ENCODE assay signal across 12 cellular contexts in the genomic region with DNA sequence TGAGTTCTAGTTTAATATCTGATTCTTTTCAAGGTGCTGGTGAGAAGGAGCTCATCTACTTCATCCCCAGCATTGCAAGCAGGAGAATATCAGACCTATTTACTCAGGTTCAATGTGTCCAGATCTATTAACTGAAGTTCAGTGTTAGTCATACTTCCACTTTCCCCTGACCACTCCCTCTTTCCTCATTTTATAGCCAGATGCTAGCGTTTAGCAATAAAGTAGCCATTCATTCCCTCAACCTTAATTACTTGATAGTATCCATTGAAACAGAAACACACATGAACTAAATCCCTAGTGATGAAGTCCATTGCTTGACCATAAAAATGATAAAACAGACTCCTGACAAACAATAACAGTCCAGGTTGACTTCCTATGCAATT.
A peak's percentile ranks its signal among the peaks of the same experiment; 100 is the strongest.
DNase-seq lines count a peak whose midpoint lies in the region; ATAC-seq and TF ChIP-seq lines count a peak whose summit lies in the region.
"Had no signal": no experiment of that assay in that cellular context is flagged by ENCODE, and none has a peak within 500 bp of the region (broad histone marks: within the 10 kb centered on the region; RNA-seq: fewer than 3 reads in every experiment).

No MANE protein-coding gene starts in this region.

- POLR2A ChIA-PET in naive thymus-derived CD8-positive, alpha-beta T cell (lab: Charles Lee) = no interaction called here

- H3K9me3 Mint-ChIP-seq in stimulated activated naive CD8-positive, alpha-beta T cell treated with anti-CD3 and anti-CD28 coated beads, Interleukin-15, amount 100 ng/mL, for 72 hours = no peaks in the 10 kb centered on the region
- peaks cover 0 to 2% (median 0%) of the 10 kb centered on the region in 9 donors for H3K9me3 Mint-ChIP-seq in naive thymus-derived CD8-positive, alpha-beta T cell
- H3K9me3 Mint-ChIP-seq: CD4-positive, alpha-beta T cell had no signal

- H3K27me3 Mint-ChIP-seq in stimulated activated naive CD8-positive, alpha-beta T cell treated with anti-CD3 and anti-CD28 coated beads, Interleukin-15, amount 100 ng/mL, for 72 hours = peaks cover under 1% of the 10 kb centered on the region
- H3K27me3 Mint-ChIP-seq in naive thymus-derived CD8-positive, alpha-beta T cell = peaks cover 0 to 5% (median 4%) of the 10 kb centered on the region in 5 donors

- no peak overlapping the region for H3K27ac Mint-ChIP-seq in stimulated activated naive CD8-positive, alpha-beta T cell treated with anti-CD3 and anti-CD28 coated beads, Interleukin-15, amount 100 ng/mL, for 72 hours
- no peak overlapping the region for H3K27ac Mint-ChIP-seq in naive thymus-derived CD8-positive, alpha-beta T cell
- H3K27ac Mint-ChIP-seq: CD4-positive, alpha-beta T cell; stimulated activated naive B cell treated with anti-CD40 and anti-IgM and Interleukin-4, amounts not matched to agents 10 μg/mL and 1 μg/mL and 100 μg/mL, for 72 hours had no signal

- H3K4me3 ChIP-seq in choroid plexus epithelial cell (ENCODE audit: low read depth, low read length) = no peak overlapping the region
- H3K4me3 ChIP-seq: prostate gland had no signal

- TF ChIP-seq CTCF in choroid plexus epithelial cell (conservative IDR thresholded peaks at IDR 0.05; ENCODE audit: low read depth, low read length) = no peak

- no peak overlapping the region for H3K4me3 Mint-ChIP-seq in stimulated activated naive CD8-positive, alpha-beta T cell treated with anti-CD3 and anti-CD28 coated beads, Interleukin-15, amount 100 ng/mL, for 72 hours
- no peak overlapping the region for H3K4me3 Mint-ChIP-seq in naive thymus-derived CD8-positive, alpha-beta T cell
- H3K4me3 Mint-ChIP-seq: CD4-positive, alpha-beta T cell; stimulated activated naive B cell treated with anti-CD40 and anti-IgM and Interleukin-4, amounts not matched to agents 10 μg/mL and 1 μg/mL and 100 μg/mL, for 72 hours had no signal

- DNase-seq in COLO829 (ENCODE audit: low spot score) (peak; percentile 85), M059J (ENCODE audit: low read depth) (peak; percentile 76), choroid plexus epithelial cell (ENCODE audit: low read depth) (peak; percentile 53), lung microvascular endothelial cell (ENCODE audit: low read depth in 2 of 2) (peak; percentile 55 to 66), HuH-7.5 (ENCODE audit: low spot score) (no peak)
- DNase-seq in stimulated activated naive CD8-positive, alpha-beta T cell treated with anti-CD3 and anti-CD28 coated beads, Interleukin-15, amount 100 ng/mL, for 72 hours = no peak
- no peak for DNase-seq in naive thymus-derived CD8-positive, alpha-beta T cell
- DNase-seq: CD4-positive, alpha-beta T cell; NCI-H1417 treated with DMSO at 0.1 percent for 48 hours; stimulated activated naive B cell treated with anti-CD40 and anti-IgM and Interleukin-4, amounts not matched to agents 10 μg/mL and 1 μg/mL and 100 μg/mL, for 72 hours had no signal

- ATAC-seq in GM18870 (IDR thresholded peaks at IDR 0.05; ENCODE audit: unreplicated experiment) = no peak
- ATAC-seq in stimulated activated naive CD8-positive, alpha-beta T cell treated with anti-CD3 and anti-CD28 coated beads, Interleukin-15, amount 100 ng/mL, for 72 hours = no peak
- no peak for ATAC-seq in naive thymus-derived CD8-positive, alpha-beta T cell

- peaks cover 8% of the 10 kb centered on the region for H3K4me1 Mint-ChIP-seq in stimulated activated naive CD8-positive, alpha-beta T cell treated with anti-CD3 and anti-CD28 coated beads, Interleukin-15, amount 100 ng/mL, for 72 hours
- H3K4me1 Mint-ChIP-seq in naive thymus-derived CD8-positive, alpha-beta T cell = peaks cover 0 to 3% (median 0%) of the 10 kb centered on the region in 4 donors

- H3K36me3 Mint-ChIP-seq in naive thymus-derived CD8-positive, alpha-beta T cell = no peaks in the 10 kb centered on the region
- H3K36me3 Mint-ChIP-seq: stimulated activated naive B cell treated with anti-CD40 and anti-IgM and Interleukin-4, amounts not matched to agents 10 μg/mL and 1 μg/mL and 100 μg/mL, for 72 hours had no signal

Comparison
In these comparisons a context has a peak if more than half of its experiments do, and no peak if none do; other contexts are left out.
1. DNase-seq: peak in COLO829 (single experiment), M059J (single experiment), choroid plexus epithelial cell (single experiment) and lung microvascular endothelial cell (2 of 2); none in HuH-7.5 (single experiment), stimulated activated naive CD8-positive, alpha-beta T cell treated with anti-CD3 and anti-CD28 coated beads, Interleukin-15, amount 100 ng/mL, for 72 hours (0 of 2) and naive thymus-derived CD8-positive, alpha-beta T cell (0 of 10).